2 cellular contexts compared by ENCODE assay signal in genomic region chr11:114316980-114317675, GRCh38.
TF ChIP-seq lines count a peak whose summit lies in the region.

No MANE protein-coding gene starts in this region.

TF ChIP-seq in A549, 52 proteins besides CTCF, POLR2A, EP300 and RAD21 (continued from another document):
- TF ChIP-seq ELK1 (IDR thresholded peaks at IDR 0.05; ENCODE audit: low read depth, low read length) (no peak), CBX8 (IDR thresholded peaks at IDR 0.05) (no peak), RCOR1 (IDR thresholded peaks at IDR 0.05; ENCODE audit: low read depth, low read length) (no peak)

TF ChIP-seq in SK-N-SH treated with all-trans-retinoic acid at 6 μM for 48 hours, 23 proteins besides CTCF, POLR2A, EP300 and RAD21 (continued from another document):
- TF ChIP-seq, protein P1, sequence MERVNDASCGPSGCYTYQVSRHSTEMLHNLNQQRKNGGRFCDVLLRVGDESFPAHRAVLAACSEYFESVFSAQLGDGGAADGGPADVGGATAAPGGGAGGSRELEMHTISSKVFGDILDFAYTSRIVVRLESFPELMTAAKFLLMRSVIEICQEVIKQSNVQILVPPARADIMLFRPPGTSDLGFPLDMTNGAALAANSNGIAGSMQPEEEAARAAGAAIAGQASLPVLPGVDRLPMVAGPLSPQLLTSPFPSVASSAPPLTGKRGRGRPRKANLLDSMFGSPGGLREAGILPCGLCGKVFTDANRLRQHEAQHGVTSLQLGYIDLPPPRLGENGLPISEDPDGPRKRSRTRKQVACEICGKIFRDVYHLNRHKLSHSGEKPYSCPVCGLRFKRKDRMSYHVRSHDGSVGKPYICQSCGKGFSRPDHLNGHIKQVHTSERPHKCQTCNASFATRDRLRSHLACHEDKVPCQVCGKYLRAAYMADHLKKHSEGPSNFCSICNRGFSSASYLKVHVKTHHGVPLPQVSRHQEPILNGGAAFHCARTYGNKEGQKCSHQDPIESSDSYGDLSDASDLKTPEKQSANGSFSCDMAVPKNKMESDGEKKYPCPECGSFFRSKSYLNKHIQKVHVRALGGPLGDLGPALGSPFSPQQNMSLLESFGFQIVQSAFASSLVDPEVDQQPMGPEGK (CRISPR knock-in tag; IDR thresholded peaks at IDR 0.05; ENCODE audit: borderline replicate concordance), result no peak
- no peak for TF ChIP-seq ARNTL (CRISPR knock-in tag; IDR thresholded peaks at IDR 0.05; ENCODE audit: borderline replicate concordance, low read depth)
- TF ChIP-seq ESRRG (CRISPR knock-in tag; IDR thresholded peaks at IDR 0.05), result no peak
- TF ChIP-seq GLIS3 (CRISPR knock-in tag; IDR thresholded peaks at IDR 0.05), result no peak
- no peak for TF ChIP-seq CSRNP3 (CRISPR knock-in tag; IDR thresholded peaks at IDR 0.05)
